ENCODE assay signal across 8 cellular contexts in genomic region chr16:57648590-57649442, GRCh38. TPM values are rescaled to one million over a fixed set of nuclear protein-coding genes. Genes with fewer than 3 reads are reported as not detected.
A peak's percentile ranks its signal among the peaks of the same experiment; 100 is the strongest.
DNase-seq lines count a peak whose midpoint lies in the region; ATAC-seq, FAIRE-seq and TF ChIP-seq lines count a peak whose summit lies in the region.

No MANE protein-coding gene starts in this region.

- peak overlapping the region in 1 of 2 donors; percentile 74 for H3K27ac ChIP-seq in lung (ENCODE audit: low read depth in 1 of 2, low read length in 1 of 2)

- WGBS in lung, 2 donors, result 39 to 47% methylated on average over 18 of the region's 18 CpGs

- no peaks in the 10 kb centered on the region for H3K27me3 ChIP-seq in lung (ENCODE audit: control insufficient read depth, insufficient read depth)

- H3K4me1 ChIP-seq in lung (ENCODE audit: control insufficient read depth in 2 of 2, insufficient read depth in 2 of 2, low read length in 2 of 2), result peaks cover 0 to 23% of the 10 kb centered on the region in 2 donors

- FAIRE-seq in GM12892 (lab: Jason Lieb, UNC), result peak; percentile 92

- peaks cover 0 to 14% of the 10 kb centered on the region in 2 donors for H3K36me3 ChIP-seq in lung (ENCODE audit: control insufficient read depth in 2 of 2, insufficient read depth in 2 of 2, low read length in 2 of 2)

- H3K4me3 ChIP-seq in lung, result no peak overlapping the region

- TF ChIP-seq POLR2A in GM12892 (IDR thresholded peaks at IDR 0.05; ENCODE audit: low read depth, low read length), result no peak

- ATAC-seq in HG03378 (IDR thresholded peaks at IDR 0.05; ENCODE audit: unreplicated experiment) (peak; percentile 68), lung (ENCODE audit: insufficient read depth, low FRiP score) (peak; percentile 78), HG03457 (IDR thresholded peaks at IDR 0.05; ENCODE audit: unreplicated experiment) (no peak)

- peaks cover 0 to 2% of the 10 kb centered on the region in 2 donors for H3K9me3 ChIP-seq in lung (ENCODE audit: control insufficient read depth in 2 of 2, insufficient read depth in 1 of 2, low read length in 1 of 2)

- DNase-seq in GM12892 (ENCODE audit: insufficient read length) (peak; percentile 89), NCI-H69 (lab: John Stamatoyannopoulos, UW) (peak; percentile 69), dermis microvascular lymphatic vessel endothelial cell (ENCODE audit: low read depth in 2 of 2) (peak; percentile 74 to 83), lung (ENCODE audit: low spot score) (peak; percentile 85)
- peak; percentile 82 to 85 for DNase-seq in activated CD4-positive, alpha-beta T cell treated with anti-CD3 and anti-CD28 coated beads, Interleukin-2, amount 50 U/mL, for 24 hours (ENCODE audit: low read depth in 1 of 2, low spot score in 1 of 2)
- DNase-seq in stimulated activated CD8-positive, alpha-beta memory T cell treated with anti-CD3 and anti-CD28 coated beads, Interleukin-12 subunit alpha, Interleukin-12 subunit beta, amount 100 ng/mL, for 24 hours (ENCODE audit: extremely low read depth), result peak; percentile 55

- peak; percentile 100 for TF ChIP-seq CTCF in lung (IDR thresholded peaks at IDR 0.05; ENCODE audit: control extremely low read depth, extremely low read depth)

RNA-seq across cellular contexts. Expression of gene ADGRG3, which starts 19.3 kb away (rescaled TPM):
- polyA plus RNA-seq in GM12892 (2012; ENCODE audit: missing spikeins), result not detected
- 1.3 and 9.2 TPM in 2 replicates for total RNA-seq in dermis microvascular lymphatic vessel endothelial cell
- 10 to 100 TPM in 1 of 2 donors, 1 to 10 TPM in 1; 3.9 to 14.8 TPM for total RNA-seq in lung
- 10 to 100 TPM in 1 of 2 donors, 1 to 10 TPM in 1; 1.8 to 66.2 TPM for polyA plus RNA-seq in lung

RNA-seq across cellular contexts. Expression of gene ADGRG1, which starts 20.4 kb away (rescaled TPM):
- polyA plus RNA-seq in GM12892 (2012; ENCODE audit: missing spikeins), result 1.5 TPM
- 11.5 and 15.3 TPM in 2 replicates for total RNA-seq in dermis microvascular lymphatic vessel endothelial cell
- total RNA-seq in lung, result 10 to 100 TPM in 1 of 2 donors, 1 to 10 TPM in 1; 8.8 to 74.4 TPM
- 10 to 100 TPM; 18.9 to 37.2 TPM for polyA plus RNA-seq in lung

RNA-seq across cellular contexts. Expression of gene DRC7, which starts 45.8 kb away (rescaled TPM):
- not detected for polyA plus RNA-seq in GM12892 (2012; ENCODE audit: missing spikeins)
- total RNA-seq in dermis microvascular lymphatic vessel endothelial cell (0.13 and 0.26 TPM in 2 replicates), lung (10 to 100 TPM in 1 of 2 donors, 1 to 10 TPM in 1; 8.6 to 10.9 TPM)
- 1 to 10 TPM; 2.5 to 4.2 TPM for polyA plus RNA-seq in lung
